1 cellular context compared by ENCODE assay signal in genomic region chr17:82235056-82235774, GRCh38.
TF ChIP-seq lines count a peak whose summit lies in the region.

No MANE protein-coding gene starts in this region.

TF ChIP-seq in IMR-90, 13 proteins besides CTCF, POLR2A, EP300 and RAD21:
- TF ChIP-seq ELK1 (IDR thresholded peaks at IDR 0.05; ENCODE audit: borderline replicate concordance, low read depth, low read length) (no peak), NFE2L2 (IDR thresholded peaks at IDR 0.05; ENCODE audit: low read depth, low read length) (no peak), MAFK (IDR thresholded peaks at IDR 0.05; ENCODE audit: low read depth, low read length) (no peak), MAZ (IDR thresholded peaks at IDR 0.05; ENCODE audit: borderline replicate concordance, low read depth, low read length) (no peak), RCOR1 (IDR thresholded peaks at IDR 0.05; ENCODE audit: insufficient replicate concordance, low read length) (no peak), MXI1 (IDR thresholded peaks at IDR 0.05; ENCODE audit: borderline replicate concordance, low read depth, low read length) (no peak), FOS (IDR thresholded peaks at IDR 0.05; ENCODE audit: low read depth, low read length) (no peak), RFX5 (IDR thresholded peaks at IDR 0.05; ENCODE audit: low read depth, low read length) (no peak), BHLHE40 (IDR thresholded peaks at IDR 0.05; ENCODE audit: low read depth, low read length) (no peak), SMC3 (IDR thresholded peaks at IDR 0.05; ENCODE audit: low read depth, low read length) (no peak), CEBPB (IDR thresholded peaks at IDR 0.05; ENCODE audit: low read depth, low read length) (no peak), CHD1 (IDR thresholded peaks at IDR 0.05; ENCODE audit: low read depth, low read length) (no peak)
- TF ChIP-seq, protein P1, sequence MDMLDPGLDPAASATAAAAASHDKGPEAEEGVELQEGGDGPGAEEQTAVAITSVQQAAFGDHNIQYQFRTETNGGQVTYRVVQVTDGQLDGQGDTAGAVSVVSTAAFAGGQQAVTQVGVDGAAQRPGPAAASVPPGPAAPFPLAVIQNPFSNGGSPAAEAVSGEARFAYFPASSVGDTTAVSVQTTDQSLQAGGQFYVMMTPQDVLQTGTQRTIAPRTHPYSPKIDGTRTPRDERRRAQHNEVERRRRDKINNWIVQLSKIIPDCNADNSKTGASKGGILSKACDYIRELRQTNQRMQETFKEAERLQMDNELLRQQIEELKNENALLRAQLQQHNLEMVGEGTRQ (IDR thresholded peaks at IDR 0.05; ENCODE audit: low read depth, low read length) = no peak
